In the genomic region with DNA sequence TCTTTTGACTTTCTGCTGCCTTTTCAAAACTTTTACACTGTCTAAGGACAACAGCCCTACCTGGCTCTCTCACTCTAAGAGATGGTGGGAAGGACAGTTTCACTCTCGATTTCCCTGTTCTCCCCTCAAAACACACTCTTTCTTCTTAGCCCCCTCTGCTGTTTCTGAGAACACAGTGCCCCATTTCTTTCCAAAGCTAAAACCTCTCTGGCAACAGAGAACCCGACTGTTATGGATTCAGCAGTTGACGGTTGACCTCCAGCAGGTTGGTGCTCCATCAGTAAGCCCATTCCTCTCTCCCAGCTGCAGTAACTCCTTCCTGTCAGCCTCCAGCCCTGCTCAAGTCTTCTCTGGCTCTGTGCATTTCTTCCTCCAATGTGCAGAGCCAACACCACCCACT, we compare ENCODE assay signal across 8 cellular contexts.
DNase-seq lines count a peak whose midpoint lies in the region; ATAC-seq and TF ChIP-seq lines count a peak whose summit lies in the region.

No MANE protein-coding gene starts in this region.

- no peaks in the 10 kb centered on the region for H3F3A ChIP-seq in OCI-LY1 (ENCODE audit: insufficient read depth, low read length)

- peak overlapping the region; percentile 56 for H3K27ac Mint-ChIP-seq in osteocyte (ENCODE audit: unreplicated experiment)

- H3K36me3 ChIP-seq in OCI-LY1 (ENCODE audit: insufficient read depth, low read length) (no peaks in the 10 kb centered on the region), sigmoid colon (no peaks in the 10 kb centered on the region), mucosa of descending colon (ENCODE audit: low read depth) (no peaks in the 10 kb centered on the region)

- no peaks in the 10 kb centered on the region for H4K20me1 ChIP-seq in OCI-LY1 (ENCODE audit: insufficient read depth, low read length)

- H3K27me3 ChIP-seq in OCI-LY1 (ENCODE audit: insufficient read depth, low read length) (no peaks in the 10 kb centered on the region), sigmoid colon (no peaks in the 10 kb centered on the region)

- no peak overlapping the region for H2AFZ ChIP-seq in OCI-LY1 (ENCODE audit: low read length)

- no peaks in the 10 kb centered on the region for H3K79me2 ChIP-seq in OCI-LY1 (ENCODE audit: insufficient read depth, low read length)

- H3K9me3 ChIP-seq in OCI-LY1 (ENCODE audit: low read length): no peaks in the 10 kb centered on the region
- no peaks in the 10 kb centered on the region for H3K9me3 ChIP-seq in sigmoid colon
- H3K9me3 ChIP-seq in mucosa of descending colon: no peaks in the 10 kb centered on the region

- H3K4me1 ChIP-seq in OCI-LY1 (ENCODE audit: insufficient read depth, low read length, severe bottlenecking): no peaks in the 10 kb centered on the region
- H3K4me1 ChIP-seq in sigmoid colon: peaks cover 0 to 52% (median 31%) of the 10 kb centered on the region in 4 donors
- H3K4me1 ChIP-seq in mucosa of descending colon (ENCODE audit: low read depth): no peaks in the 10 kb centered on the region

- TF ChIP-seq CTCF in OCI-LY1 (IDR thresholded peaks at IDR 0.05; ENCODE audit: low read length) (peak; percentile 6; the same call in 1 of the 2 replicates), osteocyte (IDR thresholded peaks at IDR 0.05) (peak; percentile 63), sigmoid colon (IDR thresholded peaks at IDR 0.05) (no peak), omental fat pad (IDR thresholded peaks at IDR 0.05) (no peak), mucosa of descending colon (IDR thresholded peaks at IDR 0.05) (no peak)

- 27 to 38% methylated on average over 3 of the region's 3 CpGs for WGBS in sigmoid colon, 2 donors

- intact Hi-C loops in sigmoid colon (cut with DNase I) (loop anchor here (5.0 kb wide), 1 partner anchor 93 kb away; the partner anchor contains the start of gene ARHGAP29), mucosa of descending colon (cut with DNase I, micrococcal nuclease) (loop anchor here in 1 of 2 donors (5.0 kb wide), 1 partner anchor 283 kb away; no protein-coding TSS in a partner anchor)

- no peaks in the 10 kb centered on the region for H3K9me2 ChIP-seq in OCI-LY1 (ENCODE audit: low read depth, low read length)

- no peak for TF ChIP-seq EP300 in sigmoid colon (IDR thresholded peaks at IDR 0.05)

- in situ Hi-C loops in G401 (cut with HindIII; ENCODE audit: low sequenced_read_pairs): no loop called here

- no peaks in the 10 kb centered on the region for H3K9me3 Mint-ChIP-seq in osteocyte (ENCODE audit: unreplicated experiment)

- no peaks in the 10 kb centered on the region for H3K27me3 Mint-ChIP-seq in osteocyte (ENCODE audit: unreplicated experiment)

- DNase-seq in G401 (ENCODE audit: low spot score) (peak; percentile 39), fibroblast of gingiva (ENCODE audit: low read depth) (peak; percentile 59), osteocyte (ENCODE audit: extremely low spot score, unreplicated experiment) (no peak), sigmoid colon (no peak), omental fat pad (ENCODE audit: low spot score) (no peak), mucosa of descending colon (no peak), NCI-H345 treated with DMSO at 0.1 percent for 48 hours (lab: John Stamatoyannopoulos, UW; ENCODE audit: unreplicated experiment) (no peak)

- H3K4me2 ChIP-seq in OCI-LY1 (ENCODE audit: low read length): no peak overlapping the region

- peaks cover 83% of the 10 kb centered on the region for H3K4me1 Mint-ChIP-seq in osteocyte (ENCODE audit: unreplicated experiment)

- no peak overlapping the region for H3K9ac ChIP-seq in OCI-LY1 (ENCODE audit: low read length)

- no peak for TF ChIP-seq POLR2A in sigmoid colon (IDR thresholded peaks at IDR 0.05)

- H3K36me3 Mint-ChIP-seq in osteocyte (ENCODE audit: unreplicated experiment): no peaks in the 10 kb centered on the region

- H3K4me3 ChIP-seq in OCI-LY1 (ENCODE audit: low read depth, low read length, poor library complexity, severe bottlenecking) (no peak overlapping the region), sigmoid colon (no peak overlapping the region), mucosa of descending colon (no peak overlapping the region)

- no peak for ATAC-seq in omental fat pad (ENCODE audit: low FRiP score)
- no peak for ATAC-seq in mucosa of descending colon

- peak overlapping the region; percentile 3 for H3K4me3 Mint-ChIP-seq in osteocyte (ENCODE audit: unreplicated experiment)

- H3K27ac ChIP-seq in OCI-LY1 (ENCODE audit: low read depth, low read length, poor library complexity, severe bottlenecking) (no peak overlapping the region), sigmoid colon (no peak overlapping the region)

Comparison
In these comparisons a context has a peak if more than half of its experiments do, and no peak if none do; other contexts are left out.
1. DNase-seq: peak in G401 (single experiment) and fibroblast of gingiva (single experiment); none in osteocyte (single experiment), sigmoid colon (single experiment), omental fat pad (single experiment), mucosa of descending colon (0 of 3) and NCI-H345 treated with DMSO at 0.1 percent for 48 hours (single experiment).
2. CTCF ChIP-seq: peak in OCI-LY1 (single experiment) and osteocyte (single experiment); none in sigmoid colon (0 of 4), omental fat pad (0 of 3) and mucosa of descending colon (single experiment).